In the genomic region with DNA sequence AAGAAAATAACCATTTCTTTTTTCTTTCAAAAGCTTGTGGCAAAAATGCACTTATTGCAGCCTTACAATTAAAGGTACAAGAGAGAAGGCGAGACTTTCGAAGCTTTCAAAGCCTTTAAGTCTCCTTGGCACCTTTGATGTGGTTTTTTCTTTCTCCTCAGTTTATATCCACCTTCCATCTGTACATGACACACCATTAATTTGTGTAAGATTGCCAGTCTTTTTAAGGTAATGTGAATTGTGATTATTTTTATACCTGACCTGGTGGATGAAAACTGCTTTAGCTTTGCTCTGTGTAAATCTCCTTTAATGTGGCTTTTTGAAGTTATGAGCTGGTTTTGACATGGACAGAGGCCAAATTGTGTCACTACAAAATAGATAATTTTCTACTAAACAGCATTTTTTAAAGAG, we compare ENCODE assay signal across 1 cellular context.
A peak's percentile ranks its signal among the peaks of the same experiment; 100 is the strongest.
TF ChIP-seq lines count a peak whose summit lies in the region.

No MANE protein-coding gene starts in this region.

TF ChIP-seq in HCT116, 20 proteins besides CTCF, POLR2A, EP300 and RAD21 (continued from another document):
- TF ChIP-seq, protein P1, sequence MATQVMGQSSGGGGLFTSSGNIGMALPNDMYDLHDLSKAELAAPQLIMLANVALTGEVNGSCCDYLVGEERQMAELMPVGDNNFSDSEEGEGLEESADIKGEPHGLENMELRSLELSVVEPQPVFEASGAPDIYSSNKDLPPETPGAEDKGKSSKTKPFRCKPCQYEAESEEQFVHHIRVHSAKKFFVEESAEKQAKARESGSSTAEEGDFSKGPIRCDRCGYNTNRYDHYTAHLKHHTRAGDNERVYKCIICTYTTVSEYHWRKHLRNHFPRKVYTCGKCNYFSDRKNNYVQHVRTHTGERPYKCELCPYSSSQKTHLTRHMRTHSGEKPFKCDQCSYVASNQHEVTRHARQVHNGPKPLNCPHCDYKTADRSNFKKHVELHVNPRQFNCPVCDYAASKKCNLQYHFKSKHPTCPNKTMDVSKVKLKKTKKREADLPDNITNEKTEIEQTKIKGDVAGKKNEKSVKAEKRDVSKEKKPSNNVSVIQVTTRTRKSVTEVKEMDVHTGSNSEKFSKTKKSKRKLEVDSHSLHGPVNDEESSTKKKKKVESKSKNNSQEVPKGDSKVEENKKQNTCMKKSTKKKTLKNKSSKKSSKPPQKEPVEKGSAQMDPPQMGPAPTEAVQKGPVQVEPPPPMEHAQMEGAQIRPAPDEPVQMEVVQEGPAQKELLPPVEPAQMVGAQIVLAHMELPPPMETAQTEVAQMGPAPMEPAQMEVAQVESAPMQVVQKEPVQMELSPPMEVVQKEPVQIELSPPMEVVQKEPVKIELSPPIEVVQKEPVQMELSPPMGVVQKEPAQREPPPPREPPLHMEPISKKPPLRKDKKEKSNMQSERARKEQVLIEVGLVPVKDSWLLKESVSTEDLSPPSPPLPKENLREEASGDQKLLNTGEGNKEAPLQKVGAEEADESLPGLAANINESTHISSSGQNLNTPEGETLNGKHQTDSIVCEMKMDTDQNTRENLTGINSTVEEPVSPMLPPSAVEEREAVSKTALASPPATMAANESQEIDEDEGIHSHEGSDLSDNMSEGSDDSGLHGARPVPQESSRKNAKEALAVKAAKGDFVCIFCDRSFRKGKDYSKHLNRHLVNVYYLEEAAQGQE (IDR thresholded peaks at IDR 0.05; ENCODE audit: low read depth): no peak
- peak; percentile 68; the same call in 1 of the 2 replicates for TF ChIP-seq SRF (IDR thresholded peaks at IDR 0.05; ENCODE audit: low read depth)
- TF ChIP-seq ATF3 (IDR thresholded peaks at IDR 0.05): no peak
- TF ChIP-seq, protein P2, sequence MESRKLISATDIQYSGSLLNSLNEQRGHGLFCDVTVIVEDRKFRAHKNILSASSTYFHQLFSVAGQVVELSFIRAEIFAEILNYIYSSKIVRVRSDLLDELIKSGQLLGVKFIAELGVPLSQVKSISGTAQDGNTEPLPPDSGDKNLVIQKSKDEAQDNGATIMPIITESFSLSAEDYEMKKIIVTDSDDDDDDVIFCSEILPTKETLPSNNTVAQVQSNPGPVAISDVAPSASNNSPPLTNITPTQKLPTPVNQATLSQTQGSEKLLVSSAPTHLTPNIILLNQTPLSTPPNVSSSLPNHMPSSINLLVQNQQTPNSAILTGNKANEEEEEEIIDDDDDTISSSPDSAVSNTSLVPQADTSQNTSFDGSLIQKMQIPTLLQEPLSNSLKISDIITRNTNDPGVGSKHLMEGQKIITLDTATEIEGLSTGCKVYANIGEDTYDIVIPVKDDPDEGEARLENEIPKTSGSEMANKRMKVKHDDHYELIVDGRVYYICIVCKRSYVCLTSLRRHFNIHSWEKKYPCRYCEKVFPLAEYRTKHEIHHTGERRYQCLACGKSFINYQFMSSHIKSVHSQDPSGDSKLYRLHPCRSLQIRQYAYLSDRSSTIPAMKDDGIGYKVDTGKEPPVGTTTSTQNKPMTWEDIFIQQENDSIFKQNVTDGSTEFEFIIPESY (IDR thresholded peaks at IDR 0.05; ENCODE audit: extremely low read depth, insufficient replicate concordance, low read length): no peak
- TF ChIP-seq SIN3A (IDR thresholded peaks at IDR 0.05; ENCODE audit: low read depth): peak; percentile 51
- peak; percentile 84 for TF ChIP-seq SP1 (IDR thresholded peaks at IDR 0.05; ENCODE audit: low read depth)
- no peak for TF ChIP-seq ZFX (IDR thresholded peaks at IDR 0.05)
- peak; percentile 28; the same call in 1 of the 2 replicates for TF ChIP-seq POLR2AphosphoS5 (IDR thresholded peaks at IDR 0.05; ENCODE audit: low read depth, low read length)
- TF ChIP-seq FOSL1 (IDR thresholded peaks at IDR 0.05; ENCODE audit: low read depth): peak; percentile 63
- peak; percentile 99 for TF ChIP-seq TCF7L2 (IDR thresholded peaks at IDR 0.05; ENCODE audit: borderline replicate concordance, extremely low read depth, insufficient read depth, insufficient read length)
- no peak for TF ChIP-seq EZH2phosphoT487 (IDR thresholded peaks at IDR 0.05; ENCODE audit: borderline replicate concordance)
- TF ChIP-seq EGR1 (IDR thresholded peaks at IDR 0.05; ENCODE audit: low read depth): no peak; the same call in 1 of the 2 replicates
- no peak for TF ChIP-seq ZNF274 (IDR thresholded peaks at IDR 0.05; ENCODE audit: low read depth, low read length)
- TF ChIP-seq, protein P3, sequence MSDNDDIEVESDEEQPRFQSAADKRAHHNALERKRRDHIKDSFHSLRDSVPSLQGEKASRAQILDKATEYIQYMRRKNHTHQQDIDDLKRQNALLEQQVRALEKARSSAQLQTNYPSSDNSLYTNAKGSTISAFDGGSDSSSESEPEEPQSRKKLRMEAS (IDR thresholded peaks at IDR 0.05): peak; percentile 56; the same call in 1 of the 2 replicates
